ENCODE assay signal across 1 cellular context in the genomic region with DNA sequence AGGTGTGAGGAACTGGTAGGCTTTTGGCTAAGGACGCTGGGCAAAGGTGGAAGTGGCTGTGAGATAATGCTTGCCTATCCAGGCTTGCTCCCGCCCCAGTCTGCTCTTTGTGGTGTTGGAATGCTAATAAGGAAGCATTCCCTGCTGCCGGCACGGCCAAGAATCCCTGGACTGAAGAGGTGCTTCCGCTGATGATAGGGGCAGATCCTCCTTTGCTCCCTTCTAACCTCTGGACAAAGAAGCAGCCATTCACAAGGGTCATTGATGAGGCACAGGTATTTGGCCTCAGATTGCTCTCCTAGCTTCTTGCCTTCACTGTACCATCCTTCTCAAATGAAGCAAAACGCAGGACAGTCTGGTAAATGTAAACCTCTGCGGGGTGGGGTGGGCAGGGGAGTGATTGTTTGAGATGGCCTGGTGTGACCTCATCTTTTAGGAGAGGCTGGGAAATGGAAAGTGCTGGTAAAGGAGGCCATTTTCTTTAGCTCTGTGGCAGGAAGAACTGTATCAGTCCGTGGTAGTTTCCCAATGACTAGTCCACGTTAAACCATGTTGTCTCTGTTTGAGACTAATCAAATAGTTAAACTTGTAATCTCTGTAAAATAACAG.
TF ChIP-seq lines count a peak whose summit lies in the region.

No MANE protein-coding gene starts in this region.

TF ChIP-seq in HepG2, 621 proteins besides CTCF, POLR2A, EP300 and RAD21 (continues in another document):
- TF ChIP-seq PTBP1 (IDR thresholded peaks at IDR 0.05; ENCODE audit: low read depth, low read length, poor library complexity, severe bottlenecking) (no peak), RFX3 (CRISPR knock-in tag; IDR thresholded peaks at IDR 0.05) (no peak), ETV6 (CRISPR knock-in tag; conservative IDR thresholded peaks at IDR 0.05) (no peak), HNF4G (IDR thresholded peaks at IDR 0.05; ENCODE audit: borderline replicate concordance, low read depth, low read length) (peak; percentile 25; the same call in 1 of the 2 replicates), HNF4G (CRISPR knock-in tag; IDR thresholded peaks at IDR 0.05; ENCODE audit: borderline replicate concordance, low read depth) (no peak), GPN1 (CRISPR knock-in tag; IDR thresholded peaks at IDR 0.05; ENCODE audit: borderline replicate concordance) (no peak), ETV5 (CRISPR knock-in tag; IDR thresholded peaks at IDR 0.05; ENCODE audit: borderline replicate concordance) (peak; percentile 29; the same call in 1 of the 2 replicates), ZNF431 (CRISPR knock-in tag; IDR thresholded peaks at IDR 0.05; ENCODE audit: borderline replicate concordance, low read depth) (peak; percentile 75; the same call in 1 of the 2 replicates), SIX1 (CRISPR knock-in tag; IDR thresholded peaks at IDR 0.05; ENCODE audit: borderline replicate concordance) (no peak), ZNF7 (CRISPR knock-in tag; IDR thresholded peaks at IDR 0.05) (no peak), MTERF4 (CRISPR knock-in tag; IDR thresholded peaks at IDR 0.05) (peak; percentile 68; the same call in 1 of the 2 replicates), SP4 (CRISPR knock-in tag; IDR thresholded peaks at IDR 0.05) (0 out of 2 replicates have a peak, but pooled peaks have one; percentile 20), SALL1 (CRISPR knock-in tag; IDR thresholded peaks at IDR 0.05) (peak; percentile 43; the same call in 1 of the 2 replicates), MAF1 (CRISPR knock-in tag; IDR thresholded peaks at IDR 0.05; ENCODE audit: borderline replicate concordance) (no peak), ZNF850 (CRISPR knock-in tag; conservative IDR thresholded peaks at IDR 0.05) (no peak), ZC3H13 (CRISPR knock-in tag; IDR thresholded peaks at IDR 0.05) (0 out of 2 replicates have a peak, but pooled peaks have one; percentile 31), HMGXB3 (CRISPR knock-in tag; IDR thresholded peaks at IDR 0.05; ENCODE audit: borderline replicate concordance) (0 out of 2 replicates have a peak, but pooled peaks have one; percentile 55), GABPA (IDR thresholded peaks at IDR 0.05; ENCODE audit: low read depth, low read length) (no peak), GABPA (CRISPR knock-in tag; IDR thresholded peaks at IDR 0.05; ENCODE audit: low read depth) (0 out of 2 replicates have a peak, but pooled peaks have one; percentile 32), FOSL2 (CRISPR knock-in tag; IDR thresholded peaks at IDR 0.05) (no peak), DNMT1 (CRISPR knock-in tag; IDR thresholded peaks at IDR 0.05) (no peak), ZBTB14 (CRISPR knock-in tag; IDR thresholded peaks at IDR 0.05) (no peak), ZNF430 (CRISPR knock-in tag; IDR thresholded peaks at IDR 0.05) (0 out of 2 replicates have a peak, but pooled peaks have one; percentile 49), EED (CRISPR knock-in tag; IDR thresholded peaks at IDR 0.05) (no peak), TRAFD1 (CRISPR knock-in tag; IDR thresholded peaks at IDR 0.05; ENCODE audit: borderline replicate concordance) (no peak), ZHX1 (CRISPR knock-in tag; IDR thresholded peaks at IDR 0.05; ENCODE audit: low read depth) (no peak), POLR2G (IDR thresholded peaks at IDR 0.05; ENCODE audit: low read depth, low read length) (peak; percentile 54), YEATS2 (CRISPR knock-in tag; IDR thresholded peaks at IDR 0.05; ENCODE audit: borderline replicate concordance) (peak; percentile 13; the same call in 1 of the 2 replicates), ATF7-NPFF (CRISPR knock-in tag; IDR thresholded peaks at IDR 0.05; ENCODE audit: low read depth) (peak; percentile 60; the same call in 1 of the 2 replicates), YY1 (IDR thresholded peaks at IDR 0.05; ENCODE audit: insufficient read depth, insufficient replicate concordance, low read depth, low read length) (peak; percentile 41), CSRNP1 (CRISPR knock-in tag; IDR thresholded peaks at IDR 0.05) (no peak), NFATC3 (CRISPR knock-in tag; IDR thresholded peaks at IDR 0.05) (no peak)
- TF ChIP-seq, protein P1, sequence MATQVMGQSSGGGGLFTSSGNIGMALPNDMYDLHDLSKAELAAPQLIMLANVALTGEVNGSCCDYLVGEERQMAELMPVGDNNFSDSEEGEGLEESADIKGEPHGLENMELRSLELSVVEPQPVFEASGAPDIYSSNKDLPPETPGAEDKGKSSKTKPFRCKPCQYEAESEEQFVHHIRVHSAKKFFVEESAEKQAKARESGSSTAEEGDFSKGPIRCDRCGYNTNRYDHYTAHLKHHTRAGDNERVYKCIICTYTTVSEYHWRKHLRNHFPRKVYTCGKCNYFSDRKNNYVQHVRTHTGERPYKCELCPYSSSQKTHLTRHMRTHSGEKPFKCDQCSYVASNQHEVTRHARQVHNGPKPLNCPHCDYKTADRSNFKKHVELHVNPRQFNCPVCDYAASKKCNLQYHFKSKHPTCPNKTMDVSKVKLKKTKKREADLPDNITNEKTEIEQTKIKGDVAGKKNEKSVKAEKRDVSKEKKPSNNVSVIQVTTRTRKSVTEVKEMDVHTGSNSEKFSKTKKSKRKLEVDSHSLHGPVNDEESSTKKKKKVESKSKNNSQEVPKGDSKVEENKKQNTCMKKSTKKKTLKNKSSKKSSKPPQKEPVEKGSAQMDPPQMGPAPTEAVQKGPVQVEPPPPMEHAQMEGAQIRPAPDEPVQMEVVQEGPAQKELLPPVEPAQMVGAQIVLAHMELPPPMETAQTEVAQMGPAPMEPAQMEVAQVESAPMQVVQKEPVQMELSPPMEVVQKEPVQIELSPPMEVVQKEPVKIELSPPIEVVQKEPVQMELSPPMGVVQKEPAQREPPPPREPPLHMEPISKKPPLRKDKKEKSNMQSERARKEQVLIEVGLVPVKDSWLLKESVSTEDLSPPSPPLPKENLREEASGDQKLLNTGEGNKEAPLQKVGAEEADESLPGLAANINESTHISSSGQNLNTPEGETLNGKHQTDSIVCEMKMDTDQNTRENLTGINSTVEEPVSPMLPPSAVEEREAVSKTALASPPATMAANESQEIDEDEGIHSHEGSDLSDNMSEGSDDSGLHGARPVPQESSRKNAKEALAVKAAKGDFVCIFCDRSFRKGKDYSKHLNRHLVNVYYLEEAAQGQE (IDR thresholded peaks at IDR 0.05; ENCODE audit: borderline replicate concordance in 1 of 2, low read depth in 1 of 2, low read length in 2 of 2): peak in 1 of 2 experiments; percentile 12; a peak in 1 of 4 replicates
- TF ChIP-seq, protein P2, sequence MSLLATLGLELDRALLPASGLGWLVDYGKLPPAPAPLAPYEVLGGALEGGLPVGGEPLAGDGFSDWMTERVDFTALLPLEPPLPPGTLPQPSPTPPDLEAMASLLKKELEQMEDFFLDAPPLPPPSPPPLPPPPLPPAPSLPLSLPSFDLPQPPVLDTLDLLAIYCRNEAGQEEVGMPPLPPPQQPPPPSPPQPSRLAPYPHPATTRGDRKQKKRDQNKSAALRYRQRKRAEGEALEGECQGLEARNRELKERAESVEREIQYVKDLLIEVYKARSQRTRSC (CRISPR knock-in tag; IDR thresholded peaks at IDR 0.05; ENCODE audit: low read depth): 0 out of 2 replicates have a peak, but pooled peaks have one; percentile 41
- TF ChIP-seq, protein P3, sequence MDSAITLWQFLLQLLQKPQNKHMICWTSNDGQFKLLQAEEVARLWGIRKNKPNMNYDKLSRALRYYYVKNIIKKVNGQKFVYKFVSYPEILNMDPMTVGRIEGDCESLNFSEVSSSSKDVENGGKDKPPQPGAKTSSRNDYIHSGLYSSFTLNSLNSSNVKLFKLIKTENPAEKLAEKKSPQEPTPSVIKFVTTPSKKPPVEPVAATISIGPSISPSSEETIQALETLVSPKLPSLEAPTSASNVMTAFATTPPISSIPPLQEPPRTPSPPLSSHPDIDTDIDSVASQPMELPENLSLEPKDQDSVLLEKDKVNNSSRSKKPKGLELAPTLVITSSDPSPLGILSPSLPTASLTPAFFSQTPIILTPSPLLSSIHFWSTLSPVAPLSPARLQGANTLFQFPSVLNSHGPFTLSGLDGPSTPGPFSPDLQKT (CRISPR knock-in tag; IDR thresholded peaks at IDR 0.05; ENCODE audit: borderline replicate concordance): no peak
